1 cellular context compared by ENCODE assay signal in genomic region chr7:76206633-76207032, GRCh38.
TF ChIP-seq lines count a peak whose summit lies in the region.

No MANE protein-coding gene starts in this region.

TF ChIP-seq in IMR-90, 13 proteins besides CTCF, POLR2A, EP300 and RAD21 (continued from another document):
- no peak for TF ChIP-seq CHD1 (IDR thresholded peaks at IDR 0.05; ENCODE audit: low read depth, low read length)
- no peak for TF ChIP-seq RFX5 (IDR thresholded peaks at IDR 0.05; ENCODE audit: low read depth, low read length)
- no peak for TF ChIP-seq FOS (IDR thresholded peaks at IDR 0.05; ENCODE audit: low read depth, low read length)
- TF ChIP-seq SMC3 (IDR thresholded peaks at IDR 0.05; ENCODE audit: low read depth, low read length), result no peak
- no peak for TF ChIP-seq ELK1 (IDR thresholded peaks at IDR 0.05; ENCODE audit: borderline replicate concordance, low read depth, low read length)
